ENCODE assay signal across 1 cellular context in the genomic region with DNA sequence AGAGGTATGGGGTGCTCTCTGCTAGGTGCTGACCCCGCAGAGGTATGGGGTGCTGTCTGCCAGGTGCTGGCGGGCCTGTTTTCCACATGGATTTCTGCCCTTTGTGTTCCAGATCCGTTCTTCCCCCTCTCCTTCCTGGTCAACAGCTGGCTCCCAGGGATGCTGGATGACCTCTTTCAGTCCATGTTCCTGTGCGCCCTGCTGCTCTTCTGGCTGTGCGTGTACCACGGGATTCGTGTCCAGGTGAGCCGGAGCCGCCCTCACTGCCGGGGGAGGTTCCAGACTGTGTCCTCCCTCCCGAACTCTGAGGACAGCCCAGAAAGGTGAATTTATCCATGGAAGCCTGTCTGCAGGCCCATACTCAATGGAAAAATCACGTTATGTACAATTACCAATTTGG.
TF ChIP-seq lines count a peak whose summit lies in the region.

No MANE protein-coding gene starts in this region.

TF ChIP-seq in HepG2, 621 proteins besides CTCF, POLR2A, EP300 and RAD21:
- TF ChIP-seq POLR2AphosphoS5 (IDR thresholded peaks at IDR 0.05; ENCODE audit: low read depth, low read length), result no peak
- no peak for TF ChIP-seq DMAP1 (CRISPR knock-in tag; IDR thresholded peaks at IDR 0.05)
- no peak for TF ChIP-seq ZNF788 (CRISPR knock-in tag; IDR thresholded peaks at IDR 0.05; ENCODE audit: borderline replicate concordance)
- no peak for TF ChIP-seq ZNF550 (CRISPR knock-in tag; IDR thresholded peaks at IDR 0.05; ENCODE audit: borderline replicate concordance)
